1 cellular context compared by ENCODE assay signal in the genomic region with DNA sequence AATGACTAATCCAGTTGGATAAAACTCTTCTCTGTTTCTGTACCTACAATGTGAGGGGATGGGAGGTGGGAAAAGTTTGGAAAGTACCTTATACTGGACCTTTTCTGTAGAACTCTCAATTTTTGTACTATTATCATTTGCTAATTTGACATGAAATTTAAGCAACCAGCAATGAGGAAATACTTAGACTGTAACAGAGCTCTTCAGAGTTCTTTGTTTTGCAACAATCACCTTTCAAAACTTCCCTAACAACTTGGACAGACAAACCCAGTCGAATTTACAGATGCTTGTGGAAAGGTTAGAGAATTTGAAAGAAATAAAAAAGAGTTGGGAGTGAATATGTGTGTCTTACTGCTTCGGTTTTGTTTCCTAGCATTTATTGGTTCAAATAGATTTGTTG.
A peak's percentile ranks its signal among the peaks of the same experiment; 100 is the strongest.
TF ChIP-seq lines count a peak whose summit lies in the region.

No MANE protein-coding gene starts in this region.

TF ChIP-seq in HepG2, 621 proteins besides CTCF, POLR2A, EP300 and RAD21:
- TF ChIP-seq AHR (CRISPR knock-in tag; IDR thresholded peaks at IDR 0.05) (no peak), CEBPB (IDR thresholded peaks at IDR 0.05; ENCODE audit: borderline replicate concordance, low read depth, low read length) (0 out of 2 replicates have a peak, but pooled peaks have one; percentile 21), ELK4 (CRISPR knock-in tag; IDR thresholded peaks at IDR 0.05; ENCODE audit: borderline replicate concordance) (no peak)
- TF ChIP-seq, protein P1, sequence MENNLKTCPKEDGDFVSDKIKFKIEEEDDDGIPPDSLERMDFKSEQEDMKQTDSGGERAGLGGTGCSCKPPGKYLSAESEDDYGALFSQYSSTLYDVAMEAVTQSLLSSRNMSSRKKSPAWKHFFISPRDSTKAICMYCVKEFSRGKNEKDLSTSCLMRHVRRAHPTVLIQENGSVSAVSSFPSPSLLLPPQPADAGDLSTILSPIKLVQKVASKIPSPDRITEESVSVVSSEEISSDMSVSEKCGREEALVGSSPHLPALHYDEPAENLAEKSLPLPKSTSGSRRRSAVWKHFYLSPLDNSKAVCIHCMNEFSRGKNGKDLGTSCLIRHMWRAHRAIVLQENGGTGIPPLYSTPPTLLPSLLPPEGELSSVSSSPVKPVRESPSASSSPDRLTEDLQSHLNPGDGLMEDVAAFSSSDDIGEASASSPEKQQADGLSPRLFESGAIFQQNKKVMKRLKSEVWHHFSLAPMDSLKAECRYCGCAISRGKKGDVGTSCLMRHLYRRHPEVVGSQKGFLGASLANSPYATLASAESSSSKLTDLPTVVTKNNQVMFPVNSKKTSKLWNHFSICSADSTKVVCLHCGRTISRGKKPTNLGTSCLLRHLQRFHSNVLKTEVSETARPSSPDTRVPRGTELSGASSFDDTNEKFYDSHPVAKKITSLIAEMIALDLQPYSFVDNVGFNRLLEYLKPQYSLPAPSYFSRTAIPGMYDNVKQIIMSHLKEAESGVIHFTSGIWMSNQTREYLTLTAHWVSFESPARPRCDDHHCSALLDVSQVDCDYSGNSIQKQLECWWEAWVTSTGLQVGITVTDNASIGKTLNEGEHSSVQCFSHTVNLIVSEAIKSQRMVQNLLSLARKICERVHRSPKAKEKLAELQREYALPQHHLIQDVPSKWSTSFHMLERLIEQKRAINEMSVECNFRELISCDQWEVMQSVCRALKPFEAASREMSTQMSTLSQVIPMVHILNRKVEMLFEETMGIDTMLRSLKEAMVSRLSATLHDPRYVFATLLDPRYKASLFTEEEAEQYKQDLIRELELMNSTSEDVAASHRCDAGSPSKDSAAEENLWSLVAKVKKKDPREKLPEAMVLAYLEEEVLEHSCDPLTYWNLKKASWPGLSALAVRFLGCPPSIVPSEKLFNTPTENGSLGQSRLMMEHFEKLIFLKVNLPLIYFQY (CRISPR knock-in tag; IDR thresholded peaks at IDR 0.05; ENCODE audit: borderline replicate concordance) = no peak
